ENCODE assay signal across 28 cellular contexts in genomic region chr5:113390224-113390623, GRCh38. TPM values are rescaled to one million over a fixed set of nuclear protein-coding genes. Genes with fewer than 3 reads are reported as not detected.
DNase-seq lines count a peak whose midpoint lies in the region; ATAC-seq and TF ChIP-seq lines count a peak whose summit lies in the region.
"Had no signal": no experiment of that assay in that cellular context is flagged by ENCODE, and none has a peak within 500 bp of the region (broad histone marks: within the 10 kb centered on the region; RNA-seq: fewer than 3 reads in every experiment).

No MANE protein-coding gene starts in this region.

- H3K36me3 ChIP-seq in esophagus squamous epithelium, result no peaks in the 10 kb centered on the region
- H3K36me3 ChIP-seq: BLaER1 treated with 17β-estradiol and CSF1 and Interleukin-3, amounts not matched to agents 10 nM and 100 nM; Peyer's patch; SJCRH30 had no signal

- no peaks in the 10 kb centered on the region for H3K9me3 ChIP-seq in esophagus squamous epithelium
- H3K9me3 ChIP-seq: Caco-2, Peyer's patch, SJCRH30 had no signal

- DNase-seq in activated T-cell treated with anti-CD3 and anti-CD28 coated beads, Interleukin-2, amount 50 U/mL, for 4 hours, result no peak
- DNase-seq in esophagus squamous epithelium (lab: John Stamatoyannopoulos, UW), result no peak
- DNase-seq: 8988T; Caco-2; CD4-positive, alpha-beta memory T cell; DMS 273 treated with DMSO at 0.1 percent for 48 hours; DMS79 treated with DMSO at 0.1 percent for 48 hours; H9; HFFc6; NCI-H1105 treated with DMSO at 0.1 percent for 48 hours; NCI-H1694; NCI-H2081; NCI-H2171; NCI-H345; NCI-H524; NCI-H82; Peyer's patch; SJCRH30 had no signal

- no peaks in the 10 kb centered on the region for H3K9me3 Mint-ChIP-seq in activated T-helper 17 cell treated with anti-CD3 and anti-CD28 coated beads, Interleukin-2, amount 50 U/mL, for 72 hours
- no peaks in the 10 kb centered on the region for H3K9me3 Mint-ChIP-seq in activated T-cell treated with anti-CD3 and anti-CD28 coated beads, Interleukin-2, amount 50 U/mL, for 4 hours
- H3K9me3 Mint-ChIP-seq: CD4-positive, alpha-beta memory T cell; H9; HFFc6 had no signal

- TF ChIP-seq POLR2A in esophagus squamous epithelium (IDR thresholded peaks at IDR 0.05), result no peak

- no peak overlapping the region for H3K27ac ChIP-seq in esophagus squamous epithelium
- H3K27ac ChIP-seq: BLaER1 treated with 17β-estradiol and CSF1 and Interleukin-3, amounts not matched to agents 10 nM and 100 nM; Peyer's patch; SJCRH30 had no signal

- intact Hi-C loops in esophagus squamous epithelium (cut with DNase I), result no loop called here

- no peaks in the 10 kb centered on the region for H3K36me3 Mint-ChIP-seq in activated T-helper 17 cell treated with anti-CD3 and anti-CD28 coated beads, Interleukin-2, amount 50 U/mL, for 72 hours (ENCODE audit: low read depth)
- H3K36me3 Mint-ChIP-seq in activated T-cell treated with anti-CD3 and anti-CD28 coated beads, Interleukin-2, amount 50 U/mL, for 4 hours (ENCODE audit: insufficient read depth), result no peaks in the 10 kb centered on the region
- H3K36me3 Mint-ChIP-seq: CD4-positive, alpha-beta memory T cell had no signal

- H3K4me1 Mint-ChIP-seq in activated T-helper 17 cell treated with anti-CD3 and anti-CD28 coated beads, Interleukin-2, amount 50 U/mL, for 72 hours, result no peaks in the 10 kb centered on the region
- no peaks in the 10 kb centered on the region for H3K4me1 Mint-ChIP-seq in activated T-cell treated with anti-CD3 and anti-CD28 coated beads, Interleukin-2, amount 50 U/mL, for 4 hours (ENCODE audit: low read depth)
- H3K4me1 Mint-ChIP-seq: CD4-positive, alpha-beta memory T cell had no signal

- peak; percentile 64 for ATAC-seq in GM18519 (IDR thresholded peaks at IDR 0.05; ENCODE audit: low FRiP score, unreplicated experiment)
- peak; percentile 72 for ATAC-seq in GM21526 (IDR thresholded peaks at IDR 0.05; ENCODE audit: low FRiP score, unreplicated experiment)
- peak; percentile 55 for ATAC-seq in HG03025 (IDR thresholded peaks at IDR 0.05; ENCODE audit: low FRiP score, unreplicated experiment)
- ATAC-seq in activated T-helper 17 cell treated with anti-CD3 and anti-CD28 coated beads, Interleukin-2, amount 50 U/mL, for 72 hours (replicated peaks), result peak; percentile 28
- no peak for ATAC-seq in activated T-cell treated with anti-CD3 and anti-CD28 coated beads, Interleukin-2, amount 50 U/mL, for 4 hours
- ATAC-seq in SK-N-SH treated with all-trans-retinoic acid at 6 μM for 48 hours, result no peak
- no peak for ATAC-seq in HG03521 (IDR thresholded peaks at IDR 0.05; ENCODE audit: unreplicated experiment)

- WGBS in esophagus squamous epithelium, 2 donors, result 76 to 91% methylated on average over 1 of the region's 1 CpG

- H3K4me1 ChIP-seq in esophagus squamous epithelium, result peaks cover 0 to 9% (median 0%) of the 10 kb centered on the region in 3 donors
- H3K4me1 ChIP-seq: Caco-2, Peyer's patch, SJCRH30 had no signal

- no peaks in the 10 kb centered on the region for H3K27me3 ChIP-seq in esophagus squamous epithelium
- H3K27me3 ChIP-seq: Peyer's patch, SJCRH30 had no signal

- no peak overlapping the region for H3K4me3 ChIP-seq in esophagus squamous epithelium
- H3K4me3 ChIP-seq: BLaER1 treated with 17β-estradiol and CSF1 and Interleukin-3, amounts not matched to agents 10 nM and 100 nM; Peyer's patch; SJCRH30 had no signal

- H3K4me3 Mint-ChIP-seq in activated T-helper 17 cell treated with anti-CD3 and anti-CD28 coated beads, Interleukin-2, amount 50 U/mL, for 72 hours, result no peak overlapping the region
- H3K4me3 Mint-ChIP-seq in activated T-cell treated with anti-CD3 and anti-CD28 coated beads, Interleukin-2, amount 50 U/mL, for 4 hours, result no peak overlapping the region
- H3K4me3 Mint-ChIP-seq: CD4-positive, alpha-beta memory T cell; H9; HFFc6; IgD-negative memory B cell had no signal

- no peak overlapping the region for H3K27ac Mint-ChIP-seq in activated T-helper 17 cell treated with anti-CD3 and anti-CD28 coated beads, Interleukin-2, amount 50 U/mL, for 72 hours
- H3K27ac Mint-ChIP-seq: CD4-positive, alpha-beta memory T cell; H9; HFFc6; IgD-negative memory B cell had no signal

- peaks cover 27% of the 10 kb centered on the region for H3K27me3 Mint-ChIP-seq in activated T-helper 17 cell treated with anti-CD3 and anti-CD28 coated beads, Interleukin-2, amount 50 U/mL, for 72 hours
- H3K27me3 Mint-ChIP-seq in activated T-cell treated with anti-CD3 and anti-CD28 coated beads, Interleukin-2, amount 50 U/mL, for 4 hours (ENCODE audit: low read depth), result peaks cover 21% of the 10 kb centered on the region

- no peak for TF ChIP-seq CTCF in esophagus squamous epithelium (IDR thresholded peaks at IDR 0.05)

TF ChIP-seq in SK-N-SH treated with all-trans-retinoic acid at 6 μM for 48 hours, 23 proteins besides CTCF, POLR2A, EP300 and RAD21:
- no peak for TF ChIP-seq TOX (CRISPR knock-in tag; IDR thresholded peaks at IDR 0.05; ENCODE audit: borderline replicate concordance)
- TF ChIP-seq ZFP30 (CRISPR knock-in tag; IDR thresholded peaks at IDR 0.05), result no peak
- TF ChIP-seq SNAI2 (CRISPR knock-in tag; IDR thresholded peaks at IDR 0.05), result no peak
- no peak for TF ChIP-seq ESRRG (CRISPR knock-in tag; IDR thresholded peaks at IDR 0.05)
- TF ChIP-seq CSRNP3 (CRISPR knock-in tag; IDR thresholded peaks at IDR 0.05), result no peak
- no peak for TF ChIP-seq BACH2 (CRISPR knock-in tag; IDR thresholded peaks at IDR 0.05; ENCODE audit: borderline replicate concordance)
- TF ChIP-seq RARB (CRISPR knock-in tag; IDR thresholded peaks at IDR 0.05), result no peak
- TF ChIP-seq ZFP3 (CRISPR knock-in tag; IDR thresholded peaks at IDR 0.05), result no peak
- no peak for TF ChIP-seq PATZ1 (CRISPR knock-in tag; IDR thresholded peaks at IDR 0.05; ENCODE audit: borderline replicate concordance)
- no peak for TF ChIP-seq GLIS3 (CRISPR knock-in tag; IDR thresholded peaks at IDR 0.05)
TF ChIP-seq in SK-N-SH treated with all-trans-retinoic acid at 6 μM for 48 hours: peak in this region for 0.

RNA-seq across cellular contexts. Expression of gene TSSK1B, which starts 44.6 kb away (rescaled TPM):
- total RNA-seq in activated T-helper 17 cell treated with anti-CD3 and anti-CD28 coated beads, Interleukin-2, amount 50 U/mL, for 72 hours, result not detected
- not detected for total RNA-seq in activated T-cell treated with anti-CD3 and anti-CD28 coated beads, Interleukin-2, amount 50 U/mL, for 4 hours
- total RNA-seq in esophagus squamous epithelium, result 1 to 10 TPM in 1 of 4 donors, under 1 TPM in 3; 0.12 to 1.3 (median 0.51) TPM
- total RNA-seq: Caco-2; CD4-positive, alpha-beta memory T cell; HFFc6; OCI-LY7; Peyer's patch; T-helper 1 cell treated with Interleukin-12 subunit alpha and Interleukin-12 subunit beta and Interleukin-4 antibody, amounts not matched to agents 30 ng/mL and 1 ng/mL, for 36 hours had no signal

Comparison
In these comparisons a context has a peak if more than half of its experiments do, and no peak if none do; other contexts are left out.
1. ATAC-seq: peak in GM18519 (single experiment), GM21526 (single experiment), HG03025 (single experiment) and activated T-helper 17 cell treated with anti-CD3 and anti-CD28 coated beads, Interleukin-2, amount 50 U/mL, for 72 hours (single experiment); none in activated T-cell treated with anti-CD3 and anti-CD28 coated beads, Interleukin-2, amount 50 U/mL, for 4 hours (0 of 2), SK-N-SH treated with all-trans-retinoic acid at 6 μM for 48 hours (single experiment) and HG03521 (single experiment).